Comparison of ENCODE assay signal across 8 cellular contexts in genomic region chr17:50425001-50425681, GRCh38. TPM values are rescaled to one million over a fixed set of nuclear protein-coding genes. Genes with fewer than 3 reads are reported as not detected.
DNase-seq lines count a peak whose midpoint lies in the region; FAIRE-seq and TF ChIP-seq lines count a peak whose summit lies in the region.

No MANE protein-coding gene starts in this region.

- 85% methylated on average over 7 of the region's 8 CpGs for WGBS in suprapubic skin

- H3K4me2 ChIP-seq in keratinocyte (ENCODE audit: control insufficient read depth, extremely low read depth, insufficient read depth, low read depth, low read length), result peak overlapping the region; percentile 83

- H3K4me3 ChIP-seq in keratinocyte (ENCODE audit: control insufficient read depth in 2 of 3, extremely low read depth in 1 of 3, insufficient read depth in 2 of 3, low read depth in 1 of 3, low read length in 3 of 3) (peak overlapping the region in 2 of 3 experiments; percentile 64 to 67), suprapubic skin (peak overlapping the region; percentile 67)

- TF ChIP-seq EP300 in suprapubic skin (IDR thresholded peaks at IDR 0.05), result no peak

- peaks cover 35% of the 10 kb centered on the region for H3K4me1 Mint-ChIP-seq in T-helper 2 cell treated with Interferon-gamma antibody and Interleukin-4, amounts not matched to agents 5 μg/mL and 100 μg/mL, for 36 hours (ENCODE audit: low read depth)
- H3K4me1 Mint-ChIP-seq in activated T-helper 2 cell treated with anti-CD3 and anti-CD28 coated beads, Interferon-gamma antibody, Interleukin-2, Interleukin-4, amounts not matched to agents 10 μg/mL and 5 μg/mL and 100 μg/mL, durations not matched to agents 14 hours and 24 hours and 36 hours (ENCODE audit: low read depth), result peaks cover 34% of the 10 kb centered on the region

- H3K9me3 Mint-ChIP-seq in T-helper 2 cell treated with Interferon-gamma antibody and Interleukin-4, amounts not matched to agents 5 μg/mL and 100 μg/mL, for 36 hours, result no peaks in the 10 kb centered on the region
- no peaks in the 10 kb centered on the region for H3K9me3 Mint-ChIP-seq in activated T-helper 2 cell treated with anti-CD3 and anti-CD28 coated beads, Interferon-gamma antibody, Interleukin-2, Interleukin-4, amounts not matched to agents 10 μg/mL and 5 μg/mL and 100 μg/mL, durations not matched to agents 14 hours and 24 hours and 36 hours

- intact Hi-C loops in activated T-helper 2 cell treated with anti-CD3 and anti-CD28 coated beads, Interferon-gamma antibody, Interleukin-2, Interleukin-4, amounts not matched to agents 10 μg/mL and 5 μg/mL and 100 μg/mL, durations not matched to agents 14 hours and 24 hours and 36 hours (cut with micrococcal nuclease), result no loop called here

- no peaks in the 10 kb centered on the region for H4K20me1 ChIP-seq in keratinocyte (ENCODE audit: control insufficient read depth, extremely low read depth, insufficient read depth, low read length)

- TF ChIP-seq POLR2A in suprapubic skin (IDR thresholded peaks at IDR 0.05), result no peak

- H3K36me3 ChIP-seq in keratinocyte (ENCODE audit: control insufficient read depth in 2 of 2, extremely low read depth in 1 of 2, insufficient read depth in 2 of 2, low read length in 2 of 2) (no peaks in the 10 kb centered on the region), suprapubic skin (no peaks in the 10 kb centered on the region)

- H3K27me3 ChIP-seq in keratinocyte (ENCODE audit: control insufficient read depth, extremely low read depth, insufficient read depth, low read length) (no peaks in the 10 kb centered on the region), suprapubic skin (no peaks in the 10 kb centered on the region)

- DNase-seq in T-helper 2 cell treated with Interferon-gamma antibody and Interleukin-4, amounts not matched to agents 5 μg/mL and 100 μg/mL, for 36 hours (ENCODE audit: low spot score), result no peak
- DNase-seq in T-helper 2 cell (no peak), keratinocyte (ENCODE audit: low read depth, low spot score) (no peak), suprapubic skin (ENCODE audit: low spot score in 2 of 2) (no peak), NCI-H510A (lab: John Stamatoyannopoulos, UW) (no peak), LoVo (ENCODE audit: low spot score) (no peak)
- DNase-seq in activated T-helper 2 cell treated with anti-CD3 and anti-CD28 coated beads, Interferon-gamma antibody, Interleukin-2, Interleukin-4, amounts not matched to agents 10 μg/mL and 5 μg/mL and 100 μg/mL, durations not matched to agents 14 hours and 24 hours and 36 hours (ENCODE audit: low spot score), result no peak
- no peak for DNase-seq in stimulated activated CD4-positive, alpha-beta T cell treated with anti-CD3 and anti-CD28 coated beads, Interleukin-4, amount 100 ng/mL, for 24 hours

- H3K4me1 ChIP-seq in keratinocyte (ENCODE audit: control insufficient read depth, extremely low read depth, insufficient read depth, low read length), result peaks cover 69% of the 10 kb centered on the region
- peaks cover 70% of the 10 kb centered on the region for H3K4me1 ChIP-seq in suprapubic skin

- H3K9me3 ChIP-seq in keratinocyte (ENCODE audit: control insufficient read depth, low read depth, low read length) (no peaks in the 10 kb centered on the region), suprapubic skin (no peaks in the 10 kb centered on the region)

- no peak for FAIRE-seq in keratinocyte (lab: Jason Lieb, UNC)

- peak overlapping the region; percentile 54 for H3K9ac ChIP-seq in keratinocyte (ENCODE audit: control insufficient read depth, extremely low read depth, insufficient read depth, low read length)

- H3K27ac ChIP-seq in keratinocyte (ENCODE audit: control insufficient read depth, insufficient read depth, low read length), result no peak overlapping the region
- H3K27ac ChIP-seq in suprapubic skin, result peak overlapping the region; percentile 84

- no peaks in the 10 kb centered on the region for H3K27me3 Mint-ChIP-seq in T-helper 2 cell treated with Interferon-gamma antibody and Interleukin-4, amounts not matched to agents 5 μg/mL and 100 μg/mL, for 36 hours (ENCODE audit: low read depth)
- no peaks in the 10 kb centered on the region for H3K27me3 Mint-ChIP-seq in activated T-helper 2 cell treated with anti-CD3 and anti-CD28 coated beads, Interferon-gamma antibody, Interleukin-2, Interleukin-4, amounts not matched to agents 10 μg/mL and 5 μg/mL and 100 μg/mL, durations not matched to agents 14 hours and 24 hours and 36 hours (ENCODE audit: low read depth)

- peaks cover 21% of the 10 kb centered on the region for H3K79me2 ChIP-seq in keratinocyte (ENCODE audit: control insufficient read depth, insufficient read depth, low read length)

- H3K4me3 Mint-ChIP-seq in T-helper 2 cell treated with Interferon-gamma antibody and Interleukin-4, amounts not matched to agents 5 μg/mL and 100 μg/mL, for 36 hours, result peak overlapping the region; percentile 90
- peak overlapping the region; percentile 83 for H3K4me3 Mint-ChIP-seq in activated T-helper 2 cell treated with anti-CD3 and anti-CD28 coated beads, Interferon-gamma antibody, Interleukin-2, Interleukin-4, amounts not matched to agents 10 μg/mL and 5 μg/mL and 100 μg/mL, durations not matched to agents 14 hours and 24 hours and 36 hours (ENCODE audit: low read depth)

- no peak overlapping the region for H2AFZ ChIP-seq in keratinocyte (ENCODE audit: control insufficient read depth, low read length)

- TF ChIP-seq CTCF in keratinocyte (optimal IDR thresholded peaks at IDR 0.05 in 1 of 3, IDR thresholded peaks at IDR 0.05 in 1 of 3, conservative IDR thresholded peaks at IDR 0.05 in 1 of 3; ENCODE audit: extremely low read depth in 1 of 3, insufficient read depth in 2 of 3, low read length in 3 of 3), result no peak
- no peak for TF ChIP-seq CTCF in suprapubic skin (IDR thresholded peaks at IDR 0.05)

- H3K9me1 ChIP-seq in keratinocyte (ENCODE audit: control insufficient read depth, extremely low read depth, insufficient read depth, low read length), result no peaks in the 10 kb centered on the region

- no peaks in the 10 kb centered on the region for H3K36me3 Mint-ChIP-seq in T-helper 2 cell treated with Interferon-gamma antibody and Interleukin-4, amounts not matched to agents 5 μg/mL and 100 μg/mL, for 36 hours (ENCODE audit: low read depth)
- H3K36me3 Mint-ChIP-seq in activated T-helper 2 cell treated with anti-CD3 and anti-CD28 coated beads, Interferon-gamma antibody, Interleukin-2, Interleukin-4, amounts not matched to agents 10 μg/mL and 5 μg/mL and 100 μg/mL, durations not matched to agents 14 hours and 24 hours and 36 hours (ENCODE audit: low read depth), result no peaks in the 10 kb centered on the region

- dilution Hi-C loops in keratinocyte (cut with MboI; ENCODE audit: extremely low pct_ligation_motif_present, low sequenced_read_pairs), result no loop called here

- peak overlapping the region; percentile 82 for H3K27ac Mint-ChIP-seq in T-helper 2 cell treated with Interferon-gamma antibody and Interleukin-4, amounts not matched to agents 5 μg/mL and 100 μg/mL, for 36 hours
- H3K27ac Mint-ChIP-seq in activated T-helper 2 cell treated with anti-CD3 and anti-CD28 coated beads, Interferon-gamma antibody, Interleukin-2, Interleukin-4, amounts not matched to agents 10 μg/mL and 5 μg/mL and 100 μg/mL, durations not matched to agents 14 hours and 24 hours and 36 hours, result no peak overlapping the region

RNA-seq across cellular contexts. Expression of gene ACSF2, which starts 0.9 kb away (rescaled TPM):
- total RNA-seq in activated T-helper 2 cell treated with anti-CD3 and anti-CD28 coated beads, Interferon-gamma antibody, Interleukin-2, Interleukin-4, amounts not matched to agents 10 μg/mL and 5 μg/mL and 100 μg/mL, durations not matched to agents 14 hours and 24 hours and 36 hours, result 23.5 and 28.2 TPM in 2 replicates
- polyA plus RNA-seq in keratinocyte, result 57.6 to 102 TPM (median 71.9 TPM) in 3 replicates
- polyA plus RNA-seq in keratinocyte (2011; ENCODE audit: low read depth), result 101 TPM
- 44.9 and 50.9 TPM in 2 replicates for polyA plus RNA-seq in keratinocyte (2011; cell fraction: cytosol; rRNA removed)
- polyA plus RNA-seq in keratinocyte (2011; cell fraction: nucleus; rRNA removed), result 241 and 303 TPM in 2 replicates
- polyA plus RNA-seq in keratinocyte (2012; ENCODE audit: low replicate concordance), result 46.5 and 47.5 TPM in 2 replicates
- 92.0 to 164 TPM (median 110 TPM) in 3 replicates for polyA minus RNA-seq in keratinocyte
- 35.7 TPM for polyA minus RNA-seq in keratinocyte (2011; cell fraction: cytosol; rRNA and poly(A)+ RNA removed)
- polyA minus RNA-seq in keratinocyte (2011; cell fraction: nucleus; rRNA and poly(A)+ RNA removed), result 93.2 and 125 TPM in 2 replicates
- total RNA-seq in suprapubic skin, result 100 to 1,000 TPM in 1 of 4 donors, 10 to 100 TPM in 3; 61.2 to 164 (median 69.8) TPM

RNA-seq across cellular contexts. Expression of gene LRRC59, which starts 27.8 kb away (rescaled TPM):
- total RNA-seq in activated T-helper 2 cell treated with anti-CD3 and anti-CD28 coated beads, Interferon-gamma antibody, Interleukin-2, Interleukin-4, amounts not matched to agents 10 μg/mL and 5 μg/mL and 100 μg/mL, durations not matched to agents 14 hours and 24 hours and 36 hours, result 118 and 119 TPM in 2 replicates
- polyA plus RNA-seq in keratinocyte, result 90.4 to 162 TPM (median 152 TPM) in 3 replicates
- polyA plus RNA-seq in keratinocyte (2011; ENCODE audit: low read depth), result 25.2 TPM
- polyA plus RNA-seq in keratinocyte (2011; cell fraction: cytosol; rRNA removed), result 134 and 193 TPM in 2 replicates
- polyA plus RNA-seq in keratinocyte (2011; cell fraction: nucleus; rRNA removed), result 99.4 and 102 TPM in 2 replicates
- 52.5 and 197 TPM in 2 replicates for polyA plus RNA-seq in keratinocyte (2012; ENCODE audit: low replicate concordance)
- polyA minus RNA-seq in keratinocyte, result 122 to 199 TPM (median 164 TPM) in 3 replicates
- 102 TPM for polyA minus RNA-seq in keratinocyte (2011; cell fraction: cytosol; rRNA and poly(A)+ RNA removed)
- 38.3 and 62.2 TPM in 2 replicates for polyA minus RNA-seq in keratinocyte (2011; cell fraction: nucleus; rRNA and poly(A)+ RNA removed)
- 10 to 100 TPM; 16.5 to 58.0 (median 39.0) TPM for total RNA-seq in suprapubic skin

RNA-seq across cellular contexts. Expression of gene CHAD, which starts 43.5 kb away (rescaled TPM):
- not detected in 2 replicates for total RNA-seq in activated T-helper 2 cell treated with anti-CD3 and anti-CD28 coated beads, Interferon-gamma antibody, Interleukin-2, Interleukin-4, amounts not matched to agents 10 μg/mL and 5 μg/mL and 100 μg/mL, durations not matched to agents 14 hours and 24 hours and 36 hours
- polyA plus RNA-seq in keratinocyte, result not detected in 3 replicates
- polyA plus RNA-seq in keratinocyte (2011; ENCODE audit: low read depth), result not detected
- not detected in 2 replicates for polyA plus RNA-seq in keratinocyte (2011; cell fraction: cytosol; rRNA removed)
- not detected in 2 replicates for polyA plus RNA-seq in keratinocyte (2011; cell fraction: nucleus; rRNA removed)
- polyA plus RNA-seq in keratinocyte (2012; ENCODE audit: low replicate concordance), result 0.48 and 0.80 TPM in 2 replicates
- not detected in 3 replicates for polyA minus RNA-seq in keratinocyte
- not detected for polyA minus RNA-seq in keratinocyte (2011; cell fraction: cytosol; rRNA and poly(A)+ RNA removed)
- polyA minus RNA-seq in keratinocyte (2011; cell fraction: nucleus; rRNA and poly(A)+ RNA removed), result not detected in 2 replicates
- 10 to 100 TPM in 1 of 4 donors, 1 to 10 TPM in 3; 4.5 to 15.4 (median 7.2) TPM for total RNA-seq in suprapubic skin

RNA-seq across cellular contexts. Expression of gene EME1, which starts 52.1 kb away (rescaled TPM):
- total RNA-seq in activated T-helper 2 cell treated with anti-CD3 and anti-CD28 coated beads, Interferon-gamma antibody, Interleukin-2, Interleukin-4, amounts not matched to agents 10 μg/mL and 5 μg/mL and 100 μg/mL, durations not matched to agents 14 hours and 24 hours and 36 hours, result 26.8 and 28.6 TPM in 2 replicates
- 1.6 to 5.6 TPM (median 4.7 TPM) in 3 replicates for polyA plus RNA-seq in keratinocyte
- polyA plus RNA-seq in keratinocyte (2011; ENCODE audit: low read depth), result not detected
- 1.1 and 1.2 TPM in 2 replicates for polyA plus RNA-seq in keratinocyte (2011; cell fraction: cytosol; rRNA removed)
- 7.0 and 7.7 TPM in 2 replicates for polyA plus RNA-seq in keratinocyte (2011; cell fraction: nucleus; rRNA removed)
- 0.31 and 3.6 TPM in 2 replicates for polyA plus RNA-seq in keratinocyte (2012; ENCODE audit: low replicate concordance)
- 1.1 to 4.0 TPM (median 1.4 TPM) in 3 replicates for polyA minus RNA-seq in keratinocyte
- not detected for polyA minus RNA-seq in keratinocyte (2011; cell fraction: cytosol; rRNA and poly(A)+ RNA removed)
- polyA minus RNA-seq in keratinocyte (2011; cell fraction: nucleus; rRNA and poly(A)+ RNA removed), result 0.32 and 3.1 TPM in 2 replicates
- 1 to 10 TPM in 2 of 4 donors, under 1 TPM in 2; 0.39 to 2.5 (median 0.98) TPM for total RNA-seq in suprapubic skin

RNA-seq across cellular contexts. Expression of gene MRPL27, which starts 52.2 kb away (rescaled TPM):
- total RNA-seq in activated T-helper 2 cell treated with anti-CD3 and anti-CD28 coated beads, Interferon-gamma antibody, Interleukin-2, Interleukin-4, amounts not matched to agents 10 μg/mL and 5 μg/mL and 100 μg/mL, durations not matched to agents 14 hours and 24 hours and 36 hours, result 95.2 and 95.6 TPM in 2 replicates
- polyA plus RNA-seq in keratinocyte, result 106 to 130 TPM (median 123 TPM) in 3 replicates
- polyA plus RNA-seq in keratinocyte (2011; ENCODE audit: low read depth), result 48.6 TPM
- polyA plus RNA-seq in keratinocyte (2011; cell fraction: cytosol; rRNA removed), result 97.2 and 104 TPM in 2 replicates
- polyA plus RNA-seq in keratinocyte (2011; cell fraction: nucleus; rRNA removed), result 77.6 and 82.3 TPM in 2 replicates
- polyA plus RNA-seq in keratinocyte (2012; ENCODE audit: low replicate concordance), result 84.6 and 121 TPM in 2 replicates
- 41.0 to 62.1 TPM (median 43.0 TPM) in 3 replicates for polyA minus RNA-seq in keratinocyte
- polyA minus RNA-seq in keratinocyte (2011; cell fraction: cytosol; rRNA and poly(A)+ RNA removed), result 28.8 TPM
- 11.7 and 11.8 TPM in 2 replicates for polyA minus RNA-seq in keratinocyte (2011; cell fraction: nucleus; rRNA and poly(A)+ RNA removed)
- total RNA-seq in suprapubic skin, result 10 to 100 TPM; 60.3 to 87.7 (median 65.3) TPM
